Comparison of ENCODE assay signal across 9 cellular contexts in genomic region chr1:2208309-2209239, GRCh38. TPM values are rescaled to one million over a fixed set of nuclear protein-coding genes. Genes with fewer than 3 reads are reported as not detected.
A peak's percentile ranks its signal among the peaks of the same experiment; 100 is the strongest.
DNase-seq lines count a peak whose midpoint lies in the region; ATAC-seq and TF ChIP-seq lines count a peak whose summit lies in the region.
"Had no signal": no experiment of that assay in that cellular context is flagged by ENCODE, and none has a peak within 500 bp of the region (broad histone marks: within the 10 kb centered on the region; RNA-seq: fewer than 3 reads in every experiment).

No MANE protein-coding gene starts in this region.

- H3K27me3 ChIP-seq in cardiac muscle cell (no peaks in the 10 kb centered on the region), aorta (ENCODE audit: control insufficient read depth in 1 of 2, insufficient read depth in 2 of 2, low read length in 1 of 2) (no peaks in the 10 kb centered on the region)

- no peaks in the 10 kb centered on the region for H3K36me3 Mint-ChIP-seq in dendritic cell treated with granulocyte-macrophage colony-stimulating factor and Interleukin-4, amounts not matched to agents 40 ng/mL and 50 ng/mL, for 4 days (ENCODE audit: low read depth)
- H3K36me3 Mint-ChIP-seq in mesothelial cell of epicardium: no peaks in the 10 kb centered on the region

- H3K4me3 Mint-ChIP-seq in dendritic cell treated with granulocyte-macrophage colony-stimulating factor and Interleukin-4, amounts not matched to agents 40 ng/mL and 50 ng/mL, for 4 days: no peak overlapping the region
- no peak overlapping the region for H3K4me3 Mint-ChIP-seq in mesothelial cell of epicardium

- TF ChIP-seq CTCF in cardiac muscle cell (IDR thresholded peaks at IDR 0.05; ENCODE audit: low read depth, low read length) (no peak), mesothelial cell of epicardium (IDR thresholded peaks at IDR 0.05; ENCODE audit: unreplicated experiment) (no peak)

- WGBS in aorta, 2 donors: 6 to 11% methylated on average over 24 of the region's 24 CpGs

- H3K9me3 ChIP-seq in cardiac muscle cell (ENCODE audit: low read depth) (no peaks in the 10 kb centered on the region), aorta (ENCODE audit: control insufficient read depth, low read length) (no peaks in the 10 kb centered on the region)

- ATAC-seq in aorta (ENCODE audit: low FRiP score): peak; percentile 57
- ATAC-seq in HG02763 (IDR thresholded peaks at IDR 0.05; ENCODE audit: unreplicated experiment): no peak

- no peaks in the 10 kb centered on the region for H3K9me3 Mint-ChIP-seq in dendritic cell treated with granulocyte-macrophage colony-stimulating factor and Interleukin-4, amounts not matched to agents 40 ng/mL and 50 ng/mL, for 4 days
- H3K9me3 Mint-ChIP-seq in mesothelial cell of epicardium: no peaks in the 10 kb centered on the region

- H3K27ac ChIP-seq in cardiac muscle cell: peak overlapping the region; percentile 71
- H3K27ac ChIP-seq in aorta (ENCODE audit: low read depth in 1 of 2, low read length in 2 of 2): peak overlapping the region; percentile 79 to 97

- peaks cover 25% of the 10 kb centered on the region for H3K27me3 Mint-ChIP-seq in dendritic cell treated with granulocyte-macrophage colony-stimulating factor and Interleukin-4, amounts not matched to agents 40 ng/mL and 50 ng/mL, for 4 days
- H3K27me3 Mint-ChIP-seq in mesothelial cell of epicardium (ENCODE audit: low read depth): no peaks in the 10 kb centered on the region

- intact Hi-C loops in cardiac septum (cut with DNase I) (no loop called here), aorta (cut with DNase I) (loop anchor here in 1 of 2 donors (5.0 kb wide), 1 partner anchor 34 kb away; no protein-coding TSS in a partner anchor)
- intact Hi-C loops in dendritic cell treated with granulocyte-macrophage colony-stimulating factor and Interleukin-4, amounts not matched to agents 40 ng/mL and 50 ng/mL, for 4 days (cut with micrococcal nuclease): no loop called here

- peak overlapping the region; percentile 40 for H3K27ac Mint-ChIP-seq in dendritic cell treated with granulocyte-macrophage colony-stimulating factor and Interleukin-4, amounts not matched to agents 40 ng/mL and 50 ng/mL, for 4 days
- peak overlapping the region; percentile 54 for H3K27ac Mint-ChIP-seq in mesothelial cell of epicardium

- H3K4me1 Mint-ChIP-seq in dendritic cell treated with granulocyte-macrophage colony-stimulating factor and Interleukin-4, amounts not matched to agents 40 ng/mL and 50 ng/mL, for 4 days (ENCODE audit: low read depth): peaks cover 62% of the 10 kb centered on the region
- H3K4me1 Mint-ChIP-seq in mesothelial cell of epicardium: peaks cover 38% of the 10 kb centered on the region

- no peaks in the 10 kb centered on the region for H3K36me3 ChIP-seq in cardiac muscle cell
- no peaks in the 10 kb centered on the region for H3K36me3 ChIP-seq in aorta (ENCODE audit: control insufficient read depth in 1 of 2, insufficient read depth in 2 of 2, low read length in 1 of 2)

- DNase-seq in cardiac muscle cell (ENCODE audit: low read depth in 1 of 2, low spot score in 1 of 2) (peak in 1 of 2 donors; percentile 81), cardiac septum (ENCODE audit: low spot score) (no peak), mesothelial cell of epicardium (ENCODE audit: low spot score in 2 of 2, unreplicated experiment in 2 of 2) (no peak), aorta (peak; percentile 94)
- no peak for DNase-seq in stimulated activated CD4-positive, alpha-beta T cell treated with anti-CD3 and anti-CD28 coated beads, Interleukin-15, amount 100 ng/mL, for 24 hours
- DNase-seq in stimulated activated naive CD4-positive, alpha-beta T cell treated with Interleukin-2 at 50 U/mL for 16 hours (lab: John Stamatoyannopoulos, UW): no peak
- DNase-seq: amygdala had no signal

- H3K4me1 ChIP-seq in cardiac muscle cell (ENCODE audit: low read depth): peaks cover 23% of the 10 kb centered on the region
- H3K4me1 ChIP-seq in aorta (ENCODE audit: control insufficient read depth in 1 of 2, insufficient read depth in 2 of 2, low read length in 2 of 2): peaks cover 0 to 2% of the 10 kb centered on the region in 2 donors

- no peak overlapping the region for H3K4me3 ChIP-seq in cardiac muscle cell
- H3K4me3 ChIP-seq in aorta (ENCODE audit: low read length in 2 of 2): no peak overlapping the region

RNA-seq across cellular contexts. Expression of gene FAAP20, which starts 14.0 kb away (rescaled TPM):
- total RNA-seq in cardiac muscle cell (109 and 130 TPM in 2 replicates), cardiac septum (40.5 TPM), mesothelial cell of epicardium (92.2 to 100 TPM (median 94.1 TPM) in 3 replicates), aorta (10 to 100 TPM; 49.0 to 59.9 TPM)
- polyA plus RNA-seq in cardiac muscle cell (188 and 219 TPM in 2 replicates), aorta (100 to 1,000 TPM in 1 of 2 donors, 10 to 100 TPM in 1; 61.2 to 124 TPM)

RNA-seq across cellular contexts. Expression of gene SKI, which starts 19.5 kb away (rescaled TPM):
- total RNA-seq in cardiac muscle cell: 25.2 and 31.9 TPM in 2 replicates
- 2.7 and 5.2 TPM in 2 replicates for polyA plus RNA-seq in cardiac muscle cell
- 39.9 TPM for total RNA-seq in cardiac septum
- total RNA-seq in mesothelial cell of epicardium: 105 to 110 TPM (median 105 TPM) in 3 replicates
- total RNA-seq in aorta: 100 to 1,000 TPM; 114 to 129 TPM
- polyA plus RNA-seq in aorta: 10 to 100 TPM; 20.7 to 34.7 TPM

Comparison
In these comparisons a context has a peak if more than half of its experiments do, and no peak if none do; other contexts are left out.
1. DNase-seq: peak in aorta (2 of 2); none in cardiac septum (single experiment), mesothelial cell of epicardium (0 of 2), stimulated activated CD4-positive, alpha-beta T cell treated with anti-CD3 and anti-CD28 coated beads, Interleukin-15, amount 100 ng/mL, for 24 hours (single experiment) and stimulated activated naive CD4-positive, alpha-beta T cell treated with Interleukin-2 at 50 U/mL for 16 hours (single experiment).